1 cellular context compared by ENCODE assay signal in genomic region chr11:102559839-102560238, GRCh38.
A peak's percentile ranks its signal among the peaks of the same experiment; 100 is the strongest.
TF ChIP-seq lines count a peak whose summit lies in the region.

No MANE protein-coding gene starts in this region.

TF ChIP-seq in GM12878, 131 proteins besides CTCF, POLR2A, EP300 and RAD21 (continued from another document):
- TF ChIP-seq E4F1 (IDR thresholded peaks at IDR 0.05; ENCODE audit: borderline replicate concordance, partially characterized antibody) (no peak), MAX (IDR thresholded peaks at IDR 0.05; ENCODE audit: low read depth, low read length) (no peak), IKZF2 (IDR thresholded peaks at IDR 0.05) (no peak; a peak in 1 of 4 replicates), YBX1 (IDR thresholded peaks at IDR 0.05) (no peak), SKIL (IDR thresholded peaks at IDR 0.05; ENCODE audit: low read depth, poor library complexity, severe bottlenecking) (peak; percentile 11), PML (IDR thresholded peaks at IDR 0.05; ENCODE audit: low read length) (no peak), GATAD2B (conservative IDR thresholded peaks at IDR 0.05; ENCODE audit: low read depth) (no peak), SUPT20H (IDR thresholded peaks at IDR 0.05; ENCODE audit: borderline replicate concordance, control insufficient read depth, low read depth, low read length) (no peak), ZNF207 (IDR thresholded peaks at IDR 0.05; ENCODE audit: borderline replicate concordance) (no peak), HDAC2 (IDR thresholded peaks at IDR 0.05) (no peak), ZNF24 (IDR thresholded peaks at IDR 0.05) (0 out of 2 replicates have a peak, but pooled peaks have one; percentile 23), JUND (IDR thresholded peaks at IDR 0.05; ENCODE audit: low read depth, low read length) (no peak), KDM1A (IDR thresholded peaks at IDR 0.05; ENCODE audit: borderline replicate concordance) (no peak)
TF ChIP-seq in GM12878: peak in this region for 16.
